ENCODE assay signal across 29 cellular contexts in the genomic region with DNA sequence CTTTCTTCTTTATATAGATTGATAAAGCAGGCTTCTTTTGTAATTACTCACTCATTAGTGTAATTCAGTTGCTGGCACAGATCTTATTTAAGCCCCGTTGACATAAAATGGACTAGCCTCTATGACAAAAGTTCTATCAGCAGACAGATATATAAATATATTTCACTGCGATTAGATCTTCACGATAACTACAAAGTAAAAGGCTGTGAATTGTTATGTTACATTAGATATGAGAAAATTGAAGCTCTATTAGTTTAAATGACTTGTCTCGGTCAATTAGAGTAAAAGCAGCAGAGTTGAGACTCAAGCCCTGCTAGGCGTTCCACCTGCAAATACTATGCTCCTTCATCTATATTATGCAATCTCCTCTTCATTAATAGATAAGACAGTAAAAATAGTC.
"Had no signal": no experiment of that assay in that cellular context is flagged by ENCODE, and none has a peak within 500 bp of the region (broad histone marks: within the 10 kb centered on the region; RNA-seq: fewer than 3 reads in every experiment).

No MANE protein-coding gene starts in this region.

- H3K4me3 ChIP-seq: ascending aorta, breast epithelium, cardiac muscle cell, colonic mucosa had no signal

- DNase-seq: activated CD4-positive, alpha-beta memory T cell treated with anti-CD3 and anti-CD28 coated beads for 36 hours; activated CD4-positive, alpha-beta T cell treated with anti-CD3 and anti-CD28 coated beads for 36 hours; activated CD4-positive, alpha-beta T cell treated with anti-CD3 and anti-CD28 coated beads, Interleukin-2, amount 10 ng/mL, durations not matched to agents 24 days and 14 days; activated CD4-positive, CD25-positive, alpha-beta regulatory T cell; activated CD4-positive, CD25-positive, alpha-beta regulatory T cell treated with anti-CD3 and anti-CD28 coated beads, Interleukin-2, amount 50 U/mL, for 72 hours; activated CD8-positive, alpha-beta memory T cell treated with anti-CD3 and anti-CD28 coated beads, Interleukin-2, amount 50 U/mL, for 48 hours; activated CD8-positive, alpha-beta T cell treated with anti-CD3 and anti-CD28 coated beads, Interleukin-2, amount 10 ng/mL, durations not matched to agents 7 days and 5 days; activated gamma-delta T cell; activated naive CD4-positive, alpha-beta T cell; activated naive CD4-positive, alpha-beta T cell treated with anti-CD3 and anti-CD28 coated beads, Interleukin-2, amount 10 ng/mL, durations not matched to agents 7 days and 5 days; activated naive CD8-positive, alpha-beta T cell treated with anti-CD3 and anti-CD28 coated beads, Interleukin-2, amount 10 ng/mL, durations not matched to agents 7 days and 5 days; activated T-cell treated with anti-CD3 and anti-CD28 coated beads for 4 hours; activated T-cell treated with anti-CD3 and anti-CD28 coated beads, Interleukin-2, amount 50 U/mL, for 24 hours; activated T-cell treated with anti-CD3 and anti-CD28 coated beads, Interleukin-2, amount 50 U/mL, for 72 hours; central memory CD4-positive, alpha-beta T cell; cerebellar nuclear complex; colonic mucosa; effector CD8-positive, alpha-beta T cell; foreskin fibroblast; head of caudate nucleus; T-helper 2 cell had no signal

- H3K27me3 ChIP-seq: ascending aorta, breast epithelium, cardiac muscle cell, colonic mucosa had no signal

- ATAC-seq: activated CD4-positive, alpha-beta T cell treated with anti-CD3 and anti-CD28 coated beads for 36 hours; activated CD8-positive, alpha-beta T cell treated with anti-CD3 and anti-CD28 coated beads, Interleukin-2, amount 10 ng/mL, durations not matched to agents 7 days and 5 days; activated naive CD4-positive, alpha-beta T cell treated with anti-CD3 and anti-CD28 coated beads, Interleukin-2, amount 50 U/mL, for 72 hours; activated T-cell treated with anti-CD3 and anti-CD28 coated beads, Interleukin-2, amount 50 U/mL, for 72 hours; esophagus mucosa had no signal

- FAIRE-seq: endometrium, endothelial cell of umbilical vein, frontal cortex had no signal

- H3K9me3 ChIP-seq: ascending aorta, breast epithelium, colonic mucosa had no signal

- H3K4me1 ChIP-seq: ascending aorta, breast epithelium, colonic mucosa had no signal

- H3K36me3 ChIP-seq: ascending aorta, breast epithelium, cardiac muscle cell, colonic mucosa had no signal

- H3K27ac ChIP-seq: ascending aorta, breast epithelium, cardiac muscle cell, colonic mucosa had no signal
